17 cellular contexts compared by ENCODE assay signal in genomic region chr2:217150236-217150635, GRCh38.
DNase-seq lines count a peak whose midpoint lies in the region; ATAC-seq and TF ChIP-seq lines count a peak whose summit lies in the region.
"Had no signal": no experiment of that assay in that cellular context is flagged by ENCODE, and none has a peak within 500 bp of the region (broad histone marks: within the 10 kb centered on the region; RNA-seq: fewer than 3 reads in every experiment).

No MANE protein-coding gene starts in this region.

- H3K4me1 Mint-ChIP-seq in CD4-positive, alpha-beta memory T cell, result no peaks in the 10 kb centered on the region
- H3K4me1 Mint-ChIP-seq in natural killer cell treated with Interleukin-12 subunit alpha and Interleukin-12 subunit beta and Interleukin-15 and Interleukin-18, amount 100 ng/mL, for 72 hours (ENCODE audit: low read depth in 2 of 2), result no peaks in the 10 kb centered on the region

- CTCF ChIA-PET in CD4-positive, alpha-beta memory T cell (lab: Charles Lee; ENCODE audit: partially characterized antibody), result no interaction called here

- no peaks in the 10 kb centered on the region for H3K4me1 ChIP-seq in CD4-positive, alpha-beta memory T cell (ENCODE audit: insufficient read depth, low read length)
- H3K4me1 ChIP-seq in testis, result no peaks in the 10 kb centered on the region

- H3K4me3 ChIP-seq in fibroblast of mammary gland (ENCODE audit: control insufficient read depth, low read depth, low read length), result no peak overlapping the region
- H3K4me3 ChIP-seq in CD4-positive, alpha-beta memory T cell (ENCODE audit: low read length in 2 of 2), result no peak overlapping the region
- no peak overlapping the region for H3K4me3 ChIP-seq in dorsolateral prefrontal cortex
- H3K4me3 ChIP-seq in testis, result peak overlapping the region in 1 of 2 donors; percentile 14
- H3K4me3 ChIP-seq: PC-9 had no signal

- WGBS in testis, 2 donors, result 72 to 77% methylated on average over 4 of the region's 4 CpGs

- H3K27ac Mint-ChIP-seq in CD4-positive, alpha-beta memory T cell, result no peak overlapping the region
- H3K27ac Mint-ChIP-seq in natural killer cell treated with Interleukin-12 subunit alpha and Interleukin-12 subunit beta and Interleukin-15 and Interleukin-18, amount 100 ng/mL, for 72 hours, result no peak overlapping the region
- H3K27ac Mint-ChIP-seq: CD8-positive, alpha-beta T cell had no signal

- peaks cover 0 to 6% of the 10 kb centered on the region in 2 donors for H3K27me3 Mint-ChIP-seq in CD4-positive, alpha-beta memory T cell
- peaks cover 2 to 34% of the 10 kb centered on the region in 2 donors for H3K27me3 Mint-ChIP-seq in natural killer cell treated with Interleukin-12 subunit alpha and Interleukin-12 subunit beta and Interleukin-15 and Interleukin-18, amount 100 ng/mL, for 72 hours

- H3K27me3 ChIP-seq in CD4-positive, alpha-beta memory T cell (ENCODE audit: insufficient read depth, low read length), result no peaks in the 10 kb centered on the region
- H3K27me3 ChIP-seq in dorsolateral prefrontal cortex (peaks cover 0 to 22% (median 0%) of the 10 kb centered on the region in 45 donors), testis (no peaks in the 10 kb centered on the region)
- H3K27me3 ChIP-seq: BE2C had no signal

- no peak for TF ChIP-seq POLR2A in testis (IDR thresholded peaks at IDR 0.05)

- H3K4me3 Mint-ChIP-seq in CD4-positive, alpha-beta memory T cell, result no peak overlapping the region
- H3K4me3 Mint-ChIP-seq in natural killer cell treated with Interleukin-12 subunit alpha and Interleukin-12 subunit beta and Interleukin-15 and Interleukin-18, amount 100 ng/mL, for 72 hours, result no peak overlapping the region
- H3K4me3 Mint-ChIP-seq: CD8-positive, alpha-beta T cell had no signal

- H3K36me3 Mint-ChIP-seq in CD4-positive, alpha-beta memory T cell, result no peaks in the 10 kb centered on the region
- H3K36me3 Mint-ChIP-seq in natural killer cell treated with Interleukin-12 subunit alpha and Interleukin-12 subunit beta and Interleukin-15 and Interleukin-18, amount 100 ng/mL, for 72 hours, result no peaks in the 10 kb centered on the region
- H3K36me3 Mint-ChIP-seq: CD8-positive, alpha-beta T cell had no signal

- no peak overlapping the region for H3K27ac ChIP-seq in CD4-positive, alpha-beta memory T cell (ENCODE audit: low read depth, low read length)
- H3K27ac ChIP-seq in dorsolateral prefrontal cortex (no peak overlapping the region), testis (no peak overlapping the region)
- H3K27ac ChIP-seq: PC-9 had no signal

- POLR2A ChIA-PET in CD4-positive, alpha-beta memory T cell (lab: Charles Lee; ENCODE audit: partially characterized antibody), result no interaction called here

- intact Hi-C loops in CD4-positive, alpha-beta memory T cell (cut with micrococcal nuclease), result no loop called here
- intact Hi-C loops in dorsolateral prefrontal cortex (cut with DNase I) (loop anchor here in 1 of 2 donors (10.0 kb wide), 1 partner anchor 605 kb away; no protein-coding TSS in a partner anchor), testis (cut with DNase I; ENCODE audit: low total_unique reads) (no loop called here)

- H3K9me3 Mint-ChIP-seq in CD4-positive, alpha-beta memory T cell, result peaks cover 0 to 9% (median 0%) of the 10 kb centered on the region in 8 donors
- no peaks in the 10 kb centered on the region for H3K9me3 Mint-ChIP-seq in natural killer cell treated with Interleukin-12 subunit alpha and Interleukin-12 subunit beta and Interleukin-15 and Interleukin-18, amount 100 ng/mL, for 72 hours
- H3K9me3 Mint-ChIP-seq: CD8-positive, alpha-beta T cell had no signal

- peak; percentile 42 for DNase-seq in EH (ENCODE audit: low read depth)
- DNase-seq in MV-4-11 (lab: John Stamatoyannopoulos, UW), result peak; percentile 17
- peak; percentile 69 for DNase-seq in fibroblast of mammary gland (ENCODE audit: low read depth)
- DNase-seq in omental fat pad (ENCODE audit: low spot score), result no peak
- DNase-seq in CD4-positive, alpha-beta memory T cell, result no peak
- DNase-seq in natural killer cell treated with Interleukin-12 subunit alpha and Interleukin-12 subunit beta and Interleukin-15 and Interleukin-18, amount 100 ng/mL, for 72 hours (ENCODE audit: low spot score), result no peak
- no peak for DNase-seq in dorsolateral prefrontal cortex
- no peak for DNase-seq in testis
- DNase-seq: BE2C; CD8-positive, alpha-beta T cell; DND-41; GF-D8; GOT3; NCI-H1092 treated with DMSO at 0.1 percent for 48 hours; NCI-H1694; NCI-H748 treated with DMSO at 0.1 percent for 48 hours; PC-9 had no signal

- TF ChIP-seq CTCF in fibroblast of mammary gland (conservative IDR thresholded peaks at IDR 0.05; ENCODE audit: control insufficient read depth, insufficient read depth, low read depth, low read length) (no peak), omental fat pad (IDR thresholded peaks at IDR 0.05) (no peak), dorsolateral prefrontal cortex (IDR thresholded peaks at IDR 0.05 in 54 of 56, conservative IDR thresholded peaks at IDR 0.05 in 2 of 56; ENCODE audit: low read depth in 1 of 56, partially characterized antibody in 56 of 56) (no peak), testis (IDR thresholded peaks at IDR 0.05) (no peak)

- H3K9me3 ChIP-seq in CD4-positive, alpha-beta memory T cell (ENCODE audit: control insufficient read depth in 1 of 2, low read length in 2 of 2), result no peaks in the 10 kb centered on the region
- no peaks in the 10 kb centered on the region for H3K9me3 ChIP-seq in testis
- H3K9me3 ChIP-seq: BE2C had no signal

- H3K36me3 ChIP-seq in CD4-positive, alpha-beta memory T cell (ENCODE audit: insufficient read depth, low read length), result no peaks in the 10 kb centered on the region
- H3K36me3 ChIP-seq in testis (ENCODE audit: low read depth, missing control alignments), result no peaks in the 10 kb centered on the region
- H3K36me3 ChIP-seq: BE2C had no signal

- peak; percentile 71 for ATAC-seq in omental fat pad (ENCODE audit: low FRiP score)
- ATAC-seq in natural killer cell treated with Interleukin-12 subunit alpha and Interleukin-12 subunit beta and Interleukin-15 and Interleukin-18, amount 100 ng/mL, for 72 hours, result no peak
- ATAC-seq: CD8-positive, alpha-beta T cell had no signal

Comparison
In these comparisons a context has a peak if more than half of its experiments do, and no peak if none do; other contexts are left out.
1. DNase-seq: peak in EH (single experiment), MV-4-11 (single experiment) and fibroblast of mammary gland (single experiment); none in omental fat pad (single experiment), CD4-positive, alpha-beta memory T cell (0 of 5), natural killer cell treated with Interleukin-12 subunit alpha and Interleukin-12 subunit beta and Interleukin-15 and Interleukin-18, amount 100 ng/mL, for 72 hours (single experiment), dorsolateral prefrontal cortex (0 of 10) and testis (single experiment).